Comparison of ENCODE assay signal across 8 cellular contexts in genomic region chr21:43938751-43939442, GRCh38.
A peak's percentile ranks its signal among the peaks of the same experiment; 100 is the strongest.
DNase-seq lines count a peak whose midpoint lies in the region; ATAC-seq, FAIRE-seq and TF ChIP-seq lines count a peak whose summit lies in the region.

No MANE protein-coding gene starts in this region.

- peak; percentile 99 for ATAC-seq in CD4-positive, CD25-positive, alpha-beta regulatory T cell (ENCODE audit: low read depth in 2 of 2)
- ATAC-seq in HG03439 (IDR thresholded peaks at IDR 0.05; ENCODE audit: unreplicated experiment): peak; percentile 73

- CTCF ChIA-PET in RWPE1 (lab: Yijun Ruan, JAX): interaction anchor here (0.6 to 1.2 kb wide), 8 partner anchors 9 to 211 kb away, joined by 3 to 7 read pairs (median 4); no protein-coding TSS in a partner anchor

- H4K91ac ChIP-seq in trophoblast cell (ENCODE audit: low read depth, low read length): no peak overlapping the region

- no peak overlapping the region for H3K14ac ChIP-seq in trophoblast cell (ENCODE audit: low read length)

- peak overlapping the region; percentile 84 to 94 (median 90) for H3K4me3 Mint-ChIP-seq in CD4-positive, CD25-positive, alpha-beta regulatory T cell

- intact Hi-C loops in tibial artery (cut with DNase I; ENCODE audit: low total_unique reads): no loop called here

- no CpG with 5 or more reads among the region's 30 CpGs for WGBS in trophoblast cell (ENCODE audit: extremely low coverage, insufficient coverage, insufficient read length)

- no peak overlapping the region for H4K8ac ChIP-seq in trophoblast cell (ENCODE audit: low read depth, low read length)

- H2BK120ac ChIP-seq in trophoblast cell (ENCODE audit: insufficient read depth, low read length, poor library complexity): no peak overlapping the region

- no peaks in the 10 kb centered on the region for H3K79me1 ChIP-seq in trophoblast cell (ENCODE audit: low read length)

- peak overlapping the region; percentile 34 for H3K4me2 ChIP-seq in trophoblast cell (ENCODE audit: low read length)

- H3K27me3 ChIP-seq in CD4-positive, CD25-positive, alpha-beta regulatory T cell (ENCODE audit: control insufficient read depth, insufficient read depth, low read length): no peaks in the 10 kb centered on the region
- H3K27me3 ChIP-seq in trophoblast cell (ENCODE audit: insufficient read depth, low read length) (no peaks in the 10 kb centered on the region), tibial artery (no peaks in the 10 kb centered on the region)

- peaks cover 13% of the 10 kb centered on the region for H3K4me1 ChIP-seq in CD4-positive, CD25-positive, alpha-beta regulatory T cell (ENCODE audit: control insufficient read depth, insufficient read depth, low read length, poor library complexity, severe bottlenecking)
- H3K4me1 ChIP-seq in trophoblast cell (ENCODE audit: control insufficient read depth in 1 of 2, insufficient read depth in 2 of 2, low read length in 2 of 2) (no peaks in the 10 kb centered on the region), tibial artery (peaks cover 0 to 16% (median 4%) of the 10 kb centered on the region in 4 donors)

- peak overlapping the region; percentile 37 for H2AFZ ChIP-seq in trophoblast cell (ENCODE audit: insufficient read depth, low read length, poor library complexity)

- H2BK12ac ChIP-seq in trophoblast cell (ENCODE audit: low read length): no peak overlapping the region

- FAIRE-seq in GM19239 (lab: Jason Lieb, UNC): peak; percentile 96

- POLR2A ChIA-PET in RWPE1 (lab: Yijun Ruan, JAX; ENCODE audit: low non-redundant PET): interaction anchor here (0.7 kb wide), 1 partner anchor 168 kb away, joined by 6 read pairs; no protein-coding TSS in a partner anchor

- peaks cover 0 to 24% (median 17%) of the 10 kb centered on the region in 4 donors for H3K4me1 Mint-ChIP-seq in CD4-positive, CD25-positive, alpha-beta regulatory T cell

- H3K23ac ChIP-seq in trophoblast cell (ENCODE audit: low read length): no peak overlapping the region

- H3K36me3 Mint-ChIP-seq in CD4-positive, CD25-positive, alpha-beta regulatory T cell: peaks cover 8% of the 10 kb centered on the region

- no peaks in the 10 kb centered on the region for H3K27me3 Mint-ChIP-seq in CD4-positive, CD25-positive, alpha-beta regulatory T cell

- no peaks in the 10 kb centered on the region for H3K79me2 ChIP-seq in trophoblast cell (ENCODE audit: control insufficient read depth, insufficient read depth, low read length, poor library complexity)

- H3K27ac ChIP-seq in CD4-positive, CD25-positive, alpha-beta regulatory T cell (ENCODE audit: insufficient read depth, low read length, poor library complexity, severe bottlenecking): peak overlapping the region; percentile 47
- H3K27ac ChIP-seq in RWPE1: peak overlapping the region; percentile 29
- H3K27ac ChIP-seq in trophoblast cell (ENCODE audit: low read depth, low read length): no peak overlapping the region
- H3K27ac ChIP-seq in tibial artery: no peak overlapping the region

- no peaks in the 10 kb centered on the region for H3K9me3 Mint-ChIP-seq in CD4-positive, CD25-positive, alpha-beta regulatory T cell

- H3K4me3 ChIP-seq in CD4-positive, CD25-positive, alpha-beta regulatory T cell (ENCODE audit: low read depth, low read length): peak overlapping the region; percentile 70
- H3K4me3 ChIP-seq in trophoblast cell (ENCODE audit: low read depth, low read length) (no peak overlapping the region), tibial artery (peak overlapping the region in 1 of 2 donors; percentile 30)

- peak overlapping the region; percentile 66 to 93 (median 88) for H3K27ac Mint-ChIP-seq in CD4-positive, CD25-positive, alpha-beta regulatory T cell

- TF ChIP-seq CTCF in RWPE1 (conservative IDR thresholded peaks at IDR 0.05; ENCODE audit: low read depth) (peak; percentile 92), tibial artery (IDR thresholded peaks at IDR 0.05) (peak; percentile 42 to 54)

- no peaks in the 10 kb centered on the region for H3K9me3 ChIP-seq in CD4-positive, CD25-positive, alpha-beta regulatory T cell (ENCODE audit: control insufficient read depth in 2 of 2, low read length in 2 of 2)
- H3K9me3 ChIP-seq in trophoblast cell (ENCODE audit: insufficient read depth, low read depth, low read length): peaks cover 5% of the 10 kb centered on the region
- H3K9me3 ChIP-seq in tibial artery: no peaks in the 10 kb centered on the region

- peak overlapping the region; percentile 10 for H4K12ac ChIP-seq in trophoblast cell (ENCODE audit: low read depth, low read length)

- no peak overlapping the region for H2BK5ac ChIP-seq in trophoblast cell (ENCODE audit: low read depth, low read length, poor library complexity)

- H3K18ac ChIP-seq in trophoblast cell (ENCODE audit: low read length): no peak overlapping the region

- no peaks in the 10 kb centered on the region for H3K36me3 ChIP-seq in CD4-positive, CD25-positive, alpha-beta regulatory T cell (ENCODE audit: control insufficient read depth, insufficient read depth, low read length)
- H3K36me3 ChIP-seq in trophoblast cell (ENCODE audit: control insufficient read depth in 1 of 2, insufficient read depth in 2 of 2, low read length in 2 of 2) (no peaks in the 10 kb centered on the region), tibial artery (peaks cover 0 to 17% (median 5%) of the 10 kb centered on the region in 3 donors)

- no peak overlapping the region for H3K9ac ChIP-seq in trophoblast cell (ENCODE audit: low read length)

- peak; percentile 77 to 90 (median 88) for DNase-seq in CD4-positive, CD25-positive, alpha-beta regulatory T cell
- DNase-seq in GM19239 (ENCODE audit: insufficient read length, low spot score): peak; percentile 97
- DNase-seq in RWPE1 (ENCODE audit: low spot score): peak; percentile 86
- DNase-seq in activated gamma-delta T cell treated with Interleukin-2 at 50 U/mL for 16 hours: peak; percentile 91
- peak; percentile 12 for DNase-seq in glomerular endothelial cell (ENCODE audit: extremely low read depth, low read depth, low spot score)
- peak; percentile 41 to 63 for DNase-seq in trophoblast cell
- peak; percentile 69 to 76 for DNase-seq in tibial artery

- no peak overlapping the region for H2AK5ac ChIP-seq in trophoblast cell (ENCODE audit: low read length)

- H3K4ac ChIP-seq in trophoblast cell (ENCODE audit: low read depth, low read length): no peak overlapping the region

Comparison
In these comparisons a context has a peak if more than half of its experiments do, and no peak if none do; other contexts are left out.
1. DNase-seq: peak in every context shown above with its lines; median percentile 97 in GM19239; 91 in activated gamma-delta T cell treated with Interleukin-2 at 50 U/mL for 16 hours; 88 in CD4-positive, CD25-positive, alpha-beta regulatory T cell; 86 in RWPE1; 72 in tibial artery; 52 in trophoblast cell; 12 in glomerular endothelial cell.
2. H3K27ac ChIP-seq: peak in CD4-positive, CD25-positive, alpha-beta regulatory T cell (single experiment) and RWPE1 (single experiment); none in trophoblast cell (single experiment) and tibial artery (0 of 2).